In genomic region chr12:29004936-29005304, GRCh38 we compare ENCODE assay signal across 3 cellular contexts.
"Had no signal": no experiment of that assay in that cellular context is flagged by ENCODE, and none has a peak within 500 bp of the region (broad histone marks: within the 10 kb centered on the region; RNA-seq: fewer than 3 reads in every experiment).

No MANE protein-coding gene starts in this region.

- DNase-seq: GDM1, GF-D8 had no signal

- ATAC-seq: GM12878 had no signal

- H3K4me3 ChIP-seq: GM12878 had no signal
